Comparison of ENCODE assay signal across 15 cellular contexts in genomic region chr10:80411267-80411668, GRCh38. TPM values are rescaled to one million over a fixed set of nuclear protein-coding genes. Genes with fewer than 3 reads are reported as not detected.
A peak's percentile ranks its signal among the peaks of the same experiment; 100 is the strongest.
DNase-seq lines count a peak whose midpoint lies in the region; ATAC-seq and TF ChIP-seq lines count a peak whose summit lies in the region.
"Had no signal": no experiment of that assay in that cellular context is flagged by ENCODE, and none has a peak within 500 bp of the region (broad histone marks: within the 10 kb centered on the region; RNA-seq: fewer than 3 reads in every experiment).

No MANE protein-coding gene starts in this region.

- intact Hi-C loops in Calu3 (cut with micrococcal nuclease; ENCODE audit: unreplicated experiment) = no loop called here

- H3K36me3 Mint-ChIP-seq in Calu3 (ENCODE audit: insufficient read depth, unreplicated experiment) = peaks cover 23% of the 10 kb centered on the region
- peaks cover 5% of the 10 kb centered on the region for H3K36me3 Mint-ChIP-seq in nephron progenitor cell (ENCODE audit: low read depth)

- CTCF ChIA-PET in Calu3 (lab: Charles Lee) = interaction anchor here (0.6 to 1.8 kb wide), 6 partner anchors 9 to 166 kb away, joined by 3 to 7 read pairs (median 3); no protein-coding TSS in a partner anchor

- H3K27me3 ChIP-seq in foreskin keratinocyte = no peaks in the 10 kb centered on the region

- BruUV-seq in Calu3 (replicated peaks; lab: Mats Ljungman, UMichigan) = no TSS peak

- H3K4me1 Mint-ChIP-seq in Calu3 (ENCODE audit: low read depth, unreplicated experiment) (peaks cover 56% of the 10 kb centered on the region), nephron progenitor cell (peaks cover 89% of the 10 kb centered on the region)

- no peak overlapping the region for H3K27ac ChIP-seq in foreskin keratinocyte
- H3K27ac ChIP-seq: C4-2B had no signal

- DNase-seq in Calu3 = peak; percentile 28
- peak; percentile 86 for DNase-seq in RPMI7951 (ENCODE audit: low read depth)
- peak; percentile 84 for DNase-seq in glomerular endothelial cell (ENCODE audit: extremely low read depth, low read depth, low spot score)
- no peak for DNase-seq in nephron progenitor cell
- no peak for DNase-seq in foreskin keratinocyte
- DNase-seq in activated CD8-positive, alpha-beta memory T cell treated with anti-CD3 and anti-CD28 coated beads for 24 hours = no peak
- no peak for DNase-seq in SIG-M5 (lab: John Stamatoyannopoulos, UW)
- DNase-seq: activated CD4-positive, alpha-beta T cell treated with anti-CD3 and anti-CD28 coated beads, Interleukin-2, amount 50 U/mL, for 1 hour; activated naive CD4-positive, alpha-beta T cell; effector CD4-positive, alpha-beta T cell; Kasumi-1; NCI-H446 treated with DMSO at 0.1 percent for 48 hours; stimulated activated CD4-positive, alpha-beta T cell treated with anti-CD3 and anti-CD28 coated beads, Interleukin-4, amount 100 ng/mL, for 1 hour had no signal

- peaks cover 29% of the 10 kb centered on the region for H3K4me1 ChIP-seq in foreskin keratinocyte

- ATAC-seq in foreskin keratinocyte (no peak), HG03025 (IDR thresholded peaks at IDR 0.05; ENCODE audit: low FRiP score, unreplicated experiment) (no peak)

- no peak overlapping the region for H3K4me3 Mint-ChIP-seq in Calu3 (ENCODE audit: low read depth, unreplicated experiment)
- peak overlapping the region; percentile 92 for H3K4me3 Mint-ChIP-seq in nephron progenitor cell

- H3K27ac Mint-ChIP-seq in Calu3 (ENCODE audit: unreplicated experiment) = no peak overlapping the region
- no peak overlapping the region for H3K27ac Mint-ChIP-seq in nephron progenitor cell

- H3K27me3 Mint-ChIP-seq in Calu3 (ENCODE audit: unreplicated experiment) (no peaks in the 10 kb centered on the region), nephron progenitor cell (ENCODE audit: low read depth, poor library complexity) (no peaks in the 10 kb centered on the region)

- H3K9me3 Mint-ChIP-seq in Calu3 (ENCODE audit: low read depth, unreplicated experiment) (no peaks in the 10 kb centered on the region), nephron progenitor cell (no peaks in the 10 kb centered on the region)

- TF ChIP-seq CTCF in Calu3 (IDR thresholded peaks at IDR 0.05; ENCODE audit: unreplicated experiment) (no peak), nephron progenitor cell (IDR thresholded peaks at IDR 0.05) (no peak), foreskin keratinocyte (conservative IDR thresholded peaks at IDR 0.05) (no peak)

RNA-seq across cellular contexts. Expression of gene PRXL2A, which starts 2.9 kb away (rescaled TPM):
- total RNA-seq in Calu3 (2022) (61.4 and 67.2 TPM in 2 replicates), glomerular endothelial cell (197 and 204 TPM in 2 replicates), foreskin keratinocyte (39.8 and 53.7 TPM in 2 replicates)
- 13.2 and 13.6 TPM in 2 replicates for total RNA-seq in RPMI7951 (2014; rRNA removed; shearing (Covaris generic))
- polyA plus RNA-seq in foreskin keratinocyte = 35.0 and 58.5 TPM in 2 replicates

RNA-seq across cellular contexts. Expression of gene TSPAN14, which starts 42.8 kb away (rescaled TPM):
- 98.6 and 116 TPM in 2 replicates for total RNA-seq in Calu3 (2022)
- 56.4 and 67.0 TPM in 2 replicates for total RNA-seq in RPMI7951 (2014; rRNA removed; shearing (Covaris generic))
- 202 and 235 TPM in 2 replicates for total RNA-seq in glomerular endothelial cell
- total RNA-seq in foreskin keratinocyte = 105 and 139 TPM in 2 replicates
- polyA plus RNA-seq in foreskin keratinocyte = 76.4 and 110 TPM in 2 replicates

RNA-seq across cellular contexts. Expression of gene DYDC2, which starts 54.7 kb away (rescaled TPM):
- total RNA-seq in Calu3 (2022) (not detected in 2 replicates), glomerular endothelial cell (not detected in 2 replicates), foreskin keratinocyte (0.14 and 0.28 TPM in 2 replicates)
- not detected in 2 replicates for total RNA-seq in RPMI7951 (2014; rRNA removed; shearing (Covaris generic))
- polyA plus RNA-seq in foreskin keratinocyte = 0.31 and 0.50 TPM in 2 replicates

RNA-seq across cellular contexts. Expression of gene DYDC1, which starts 54.7 kb away (rescaled TPM):
- not detected in 2 replicates for total RNA-seq in Calu3 (2022)
- not detected in 2 replicates for total RNA-seq in RPMI7951 (2014; rRNA removed; shearing (Covaris generic))
- not detected in 2 replicates for total RNA-seq in glomerular endothelial cell
- total RNA-seq in foreskin keratinocyte = not detected in 2 replicates
- not detected in 2 replicates for polyA plus RNA-seq in foreskin keratinocyte

Comparison
In these comparisons a context has a peak if more than half of its experiments do, and no peak if none do; other contexts are left out.
1. DNase-seq: peak in Calu3 (single experiment), RPMI7951 (single experiment) and glomerular endothelial cell (single experiment); none in nephron progenitor cell (single experiment), foreskin keratinocyte (0 of 2), activated CD8-positive, alpha-beta memory T cell treated with anti-CD3 and anti-CD28 coated beads for 24 hours (single experiment) and SIG-M5 (single experiment).